ENCODE assay signal across 30 cellular contexts in the genomic region with DNA sequence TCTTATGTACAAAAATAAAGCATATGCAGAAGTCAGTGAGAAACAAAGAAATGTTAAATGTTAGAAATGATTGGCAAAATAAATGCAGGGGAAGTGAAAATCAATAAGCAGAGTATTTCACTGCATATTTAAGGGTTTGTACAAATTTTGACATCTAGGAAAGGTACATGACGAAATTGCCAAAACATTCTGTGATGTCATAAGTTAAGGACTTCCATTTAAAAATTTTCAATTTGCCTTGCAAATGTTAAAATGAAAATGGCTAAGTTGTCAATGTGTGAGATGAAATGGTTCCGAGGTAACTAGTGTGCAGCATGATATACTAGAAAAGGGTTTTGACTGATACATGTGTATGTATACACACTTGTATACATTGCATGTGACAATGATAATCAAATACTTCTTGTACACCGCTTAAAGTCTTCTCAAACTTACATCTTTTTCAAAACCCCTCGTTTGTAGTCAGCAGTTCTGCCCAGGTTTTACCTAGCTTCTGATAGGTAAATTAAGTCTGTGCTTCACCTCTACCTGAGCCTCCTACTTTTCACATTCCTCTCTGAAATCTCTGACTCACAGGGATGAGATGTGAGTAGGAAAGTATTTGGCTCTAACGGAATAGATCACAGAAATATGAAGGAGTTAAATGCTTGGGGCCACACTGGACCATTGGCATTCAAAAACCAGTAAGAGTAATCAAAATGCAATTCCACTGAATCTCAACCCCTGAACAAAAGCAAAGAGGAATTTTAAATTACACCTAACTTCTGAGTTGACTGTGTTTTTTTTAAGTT.
"Had no signal": no experiment of that assay in that cellular context is flagged by ENCODE, and none has a peak within 500 bp of the region (broad histone marks: within the 10 kb centered on the region; RNA-seq: fewer than 3 reads in every experiment).

No MANE protein-coding gene starts in this region.

- H3K36me3 Mint-ChIP-seq: activated naive CD8-positive, alpha-beta T cell treated with anti-CD3 and anti-CD28 coated beads for 36 hours had no signal

- DNase-seq: activated CD4-positive, alpha-beta T cell treated with anti-CD3 and anti-CD28 coated beads for 1 hour; activated CD4-positive, alpha-beta T cell treated with anti-CD3 and anti-CD28 coated beads for 48 hours; activated CD4-positive, CD25-positive, alpha-beta regulatory T cell; activated CD8-positive, alpha-beta T cell treated with anti-CD3 and anti-CD28 coated beads for 36 hours; activated effector memory CD4-positive, alpha-beta T cell treated with anti-CD3 and anti-CD28 coated beads, Interleukin-2, amount 50 U/mL, for 16 hours; activated naive CD4-positive, alpha-beta T cell; activated naive CD4-positive, alpha-beta T cell treated with anti-CD3 and anti-CD28 coated beads, Interleukin-2, amount 50 U/mL, for 16 hours; activated naive CD8-positive, alpha-beta T cell treated with anti-CD3 and anti-CD28 coated beads for 36 hours; activated T-cell treated with anti-CD3 and anti-CD28 coated beads, Interleukin-2, amount 50 U/mL, for 1 hour; activated T-cell treated with anti-CD3 and anti-CD28 coated beads, Interleukin-2, amount 50 U/mL, for 72 hours; amniotic stem cell; aorta; Karpas-422; KBM-7; MG63; NCI-H1048; NCI-H1436; NCI-H1694; NCI-H2029; NCI-H524 treated with DMSO at 0.1 percent for 48 hours; NCI-H82; Peyer's patch; Right ventricle myocardium superior; RPMI8226; SW 1271; T-helper 1 cell; T-helper 2 cell; T1000; WERI-Rb-1 had no signal

- ATAC-seq: activated CD8-positive, alpha-beta T cell treated with anti-CD3 and anti-CD28 coated beads for 36 hours; activated T-cell treated with anti-CD3 and anti-CD28 coated beads, Interleukin-2, amount 50 U/mL, for 72 hours; activated T-helper 17 cell treated with anti-CD3 and anti-CD28 coated beads, Interleukin-2, amount 50 U/mL, for 72 hours had no signal

- H3K27ac ChIP-seq: Peyer's patch, WERI-Rb-1 had no signal

- H3K27me3 Mint-ChIP-seq: activated CD8-positive, alpha-beta T cell treated with anti-CD3 and anti-CD28 coated beads for 36 hours; activated naive CD8-positive, alpha-beta T cell treated with anti-CD3 and anti-CD28 coated beads for 36 hours; activated T-helper 17 cell treated with anti-CD3 and anti-CD28 coated beads, Interleukin-2, amount 50 U/mL, for 72 hours had no signal

- H3K9me3 ChIP-seq: MG63, Peyer's patch had no signal

- H3K4me1 ChIP-seq: Peyer's patch had no signal

- H3K4me1 Mint-ChIP-seq: activated naive CD8-positive, alpha-beta T cell treated with anti-CD3 and anti-CD28 coated beads for 36 hours; activated T-helper 17 cell treated with anti-CD3 and anti-CD28 coated beads, Interleukin-2, amount 50 U/mL, for 72 hours had no signal

- H3K36me3 ChIP-seq: MG63, Peyer's patch, WERI-Rb-1 had no signal

- H3K27me3 ChIP-seq: MG63, Peyer's patch had no signal

- H3K4me3 ChIP-seq: MG63, Peyer's patch had no signal

- H3K4me3 Mint-ChIP-seq: activated CD8-positive, alpha-beta T cell treated with anti-CD3 and anti-CD28 coated beads for 36 hours; activated naive CD8-positive, alpha-beta T cell treated with anti-CD3 and anti-CD28 coated beads for 36 hours; activated T-cell treated with anti-CD3 and anti-CD28 coated beads, Interleukin-2, amount 50 U/mL, for 72 hours; activated T-helper 17 cell treated with anti-CD3 and anti-CD28 coated beads, Interleukin-2, amount 50 U/mL, for 72 hours had no signal

- H3K27ac Mint-ChIP-seq: activated CD8-positive, alpha-beta T cell treated with anti-CD3 and anti-CD28 coated beads for 36 hours; activated naive CD8-positive, alpha-beta T cell treated with anti-CD3 and anti-CD28 coated beads for 36 hours; activated T-cell treated with anti-CD3 and anti-CD28 coated beads, Interleukin-2, amount 50 U/mL, for 72 hours; activated T-helper 17 cell treated with anti-CD3 and anti-CD28 coated beads, Interleukin-2, amount 50 U/mL, for 72 hours had no signal
